Comparison of ENCODE assay signal across 35 cellular contexts in the genomic region with DNA sequence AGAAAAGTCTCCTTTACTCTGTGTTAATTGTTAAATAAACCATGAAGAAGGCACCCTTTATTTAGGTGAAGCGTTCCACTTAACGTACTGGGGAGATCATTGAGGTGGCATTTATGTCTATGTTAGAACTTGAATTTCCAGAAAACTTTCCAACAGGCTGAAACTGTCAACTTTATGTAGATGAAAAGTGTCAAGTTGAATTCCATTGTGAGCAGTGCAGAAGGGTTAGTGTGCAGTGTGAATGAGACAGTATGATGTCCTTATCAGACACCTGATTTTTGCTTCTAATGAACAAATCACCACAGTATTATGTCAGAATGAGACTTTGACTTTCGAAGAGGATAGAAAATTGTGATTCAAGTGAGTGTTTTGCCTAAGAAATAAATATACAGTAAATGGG.
"Had no signal": no experiment of that assay in that cellular context is flagged by ENCODE, and none has a peak within 500 bp of the region (broad histone marks: within the 10 kb centered on the region; RNA-seq: fewer than 3 reads in every experiment).

No MANE protein-coding gene starts in this region.

- DNase-seq: activated B cell treated with CpG ODN at 0.5 μM for 24 hours; activated CD4-positive, alpha-beta memory T cell treated with anti-CD3 and anti-CD28 coated beads for 36 hours; activated CD4-positive, alpha-beta T cell treated with anti-CD3 and anti-CD28 coated beads for 4 hours; activated CD4-positive, alpha-beta T cell treated with anti-CD3 and anti-CD28 coated beads, Interleukin-2, amount 10 ng/mL, durations not matched to agents 24 days and 14 days; activated CD4-positive, alpha-beta T cell treated with anti-CD3 and anti-CD28 coated beads, Interleukin-2, amount 50 U/mL, for 1 hour; activated CD4-positive, alpha-beta T cell treated with anti-CD3 and anti-CD28 coated beads, Interleukin-2, amount 50 U/mL, for 4 hours; activated CD4-positive, CD25-positive, alpha-beta regulatory T cell treated with anti-CD3 and anti-CD28 coated beads, Interleukin-2, amount 50 U/mL, for 72 hours; activated CD8-positive, alpha-beta memory T cell treated with anti-CD3 and anti-CD28 coated beads, Interleukin-2, amount 50 U/mL, for 4 hours; activated CD8-positive, alpha-beta T cell treated with anti-CD3 and anti-CD28 coated beads for 36 hours; activated effector memory CD4-positive, alpha-beta T cell treated with anti-CD3 and anti-CD28 coated beads, Interleukin-2, amount 50 U/mL, for 16 hours; activated gamma-delta T cell treated with Interleukin-2 at 50 U/mL for 16 hours; activated naive CD4-positive, alpha-beta T cell; activated naive CD4-positive, alpha-beta T cell treated with anti-CD3 and anti-CD28 coated beads for 36 hours; activated naive CD4-positive, alpha-beta T cell treated with anti-CD3 and anti-CD28 coated beads, Interleukin-2, amount 50 U/mL, for 16 hours; activated naive CD8-positive, alpha-beta T cell treated with anti-CD3 and anti-CD28 coated beads for 36 hours; activated T-cell treated with anti-CD3 and anti-CD28 coated beads for 4 hours; activated T-cell treated with anti-CD3 and anti-CD28 coated beads, Interleukin-2, amount 50 U/mL, for 1 hour; activated T-cell treated with anti-CD3 and anti-CD28 coated beads, Interleukin-2, amount 50 U/mL, for 4 hours; activated T-cell treated with anti-CD3 and anti-CD28 coated beads, Interleukin-2, amount 50 U/mL, for 72 hours; adrenal gland; amniotic stem cell; aorta; body of pancreas; brain microvascular endothelial cell; caudate nucleus; cerebellar nuclear complex; T-cell; T-helper 17 cell had no signal

- H3K9me3 Mint-ChIP-seq: activated B cell treated with CpG ODN at 0.5 μM for 24 hours; activated CD4-positive, alpha-beta memory T cell treated with anti-CD3 and anti-CD28 coated beads for 36 hours; activated CD4-positive, alpha-beta T cell treated with anti-CD3 and anti-CD28 coated beads, Interleukin-2, amount 10 ng/mL, durations not matched to agents 24 days and 14 days; activated naive CD8-positive, alpha-beta T cell treated with anti-CD3 and anti-CD28 coated beads for 36 hours; activated T-helper 1 cell treated with anti-CD3 and anti-CD28 coated beads, Interleukin-12 subunit alpha, Interleukin-12 subunit beta, Interleukin-2, Interleukin-4 antibody, amounts not matched to agents 30 ng/mL and 10 ng/mL and 1 ng/mL, durations not matched to agents 14 hours and 24 hours and 36 hours; central memory CD8-positive, alpha-beta T cell had no signal

- H3K27ac Mint-ChIP-seq: activated B cell treated with CpG ODN at 0.5 μM for 24 hours; activated CD4-positive, alpha-beta memory T cell treated with anti-CD3 and anti-CD28 coated beads for 36 hours; activated CD4-positive, alpha-beta T cell treated with anti-CD3 and anti-CD28 coated beads, Interleukin-2, amount 10 ng/mL, durations not matched to agents 24 days and 14 days; activated CD8-positive, alpha-beta T cell treated with anti-CD3 and anti-CD28 coated beads for 36 hours; activated naive CD4-positive, alpha-beta T cell treated with anti-CD3 and anti-CD28 coated beads for 36 hours; activated naive CD4-positive, alpha-beta T cell treated with anti-CD3 and anti-CD28 coated beads, Interleukin-2, amount 50 U/mL, for 72 hours; activated naive CD8-positive, alpha-beta T cell treated with anti-CD3 and anti-CD28 coated beads for 36 hours; activated T-cell treated with anti-CD3 and anti-CD28 coated beads, Interleukin-2, amount 50 U/mL, for 72 hours; activated T-helper 1 cell treated with anti-CD3 and anti-CD28 coated beads, Interleukin-12 subunit alpha, Interleukin-12 subunit beta, Interleukin-2, Interleukin-4 antibody, amounts not matched to agents 30 ng/mL and 10 ng/mL and 1 ng/mL, durations not matched to agents 14 hours and 24 hours and 36 hours; activated T-helper 17 cell treated with anti-CD3 and anti-CD28 coated beads, Interleukin-2, amount 50 U/mL, for 72 hours; T-cell; T-helper 17 cell had no signal

- H3K4me1 Mint-ChIP-seq: activated B cell treated with CpG ODN at 0.5 μM for 24 hours; activated CD4-positive, alpha-beta T cell treated with anti-CD3 and anti-CD28 coated beads, Interleukin-2, amount 10 ng/mL, durations not matched to agents 24 days and 14 days; activated naive CD8-positive, alpha-beta T cell treated with anti-CD3 and anti-CD28 coated beads for 36 hours; activated T-helper 17 cell treated with anti-CD3 and anti-CD28 coated beads, Interleukin-2, amount 50 U/mL, for 72 hours; central memory CD8-positive, alpha-beta T cell; T-cell; T-helper 17 cell had no signal

- H3K9me3 ChIP-seq: adrenal gland, body of pancreas, breast epithelium had no signal

- H3K27me3 ChIP-seq: adrenal gland, body of pancreas, brain microvascular endothelial cell, breast epithelium, cardiac muscle cell had no signal

- H3K4me3 ChIP-seq: adrenal gland, body of pancreas, breast epithelium, cardiac muscle cell had no signal

- H3K36me3 Mint-ChIP-seq: activated CD4-positive, alpha-beta memory T cell treated with anti-CD3 and anti-CD28 coated beads for 36 hours; activated naive CD4-positive, alpha-beta T cell treated with anti-CD3 and anti-CD28 coated beads, Interleukin-2, amount 50 U/mL, for 72 hours; activated naive CD8-positive, alpha-beta T cell treated with anti-CD3 and anti-CD28 coated beads for 36 hours; T-cell had no signal

- H3K27ac ChIP-seq: adrenal gland, body of pancreas, brain microvascular endothelial cell, breast epithelium, cardiac muscle cell, VCaP had no signal

- H3K27me3 Mint-ChIP-seq: activated B cell treated with CpG ODN at 0.5 μM for 24 hours; activated CD4-positive, alpha-beta memory T cell treated with anti-CD3 and anti-CD28 coated beads for 36 hours; activated CD4-positive, alpha-beta T cell treated with anti-CD3 and anti-CD28 coated beads, Interleukin-2, amount 10 ng/mL, durations not matched to agents 24 days and 14 days; activated CD8-positive, alpha-beta T cell treated with anti-CD3 and anti-CD28 coated beads for 36 hours; activated naive CD8-positive, alpha-beta T cell treated with anti-CD3 and anti-CD28 coated beads for 36 hours; activated T-helper 17 cell treated with anti-CD3 and anti-CD28 coated beads, Interleukin-2, amount 50 U/mL, for 72 hours; central memory CD8-positive, alpha-beta T cell; T-cell; T-helper 17 cell had no signal

- H3K36me3 ChIP-seq: adrenal gland, brain microvascular endothelial cell, breast epithelium, cardiac muscle cell had no signal

- H3K4me3 Mint-ChIP-seq: activated B cell treated with CpG ODN at 0.5 μM for 24 hours; activated CD4-positive, alpha-beta memory T cell treated with anti-CD3 and anti-CD28 coated beads for 36 hours; activated CD4-positive, alpha-beta T cell treated with anti-CD3 and anti-CD28 coated beads, Interleukin-2, amount 10 ng/mL, durations not matched to agents 24 days and 14 days; activated CD8-positive, alpha-beta T cell treated with anti-CD3 and anti-CD28 coated beads for 36 hours; activated naive CD4-positive, alpha-beta T cell treated with anti-CD3 and anti-CD28 coated beads for 36 hours; activated naive CD8-positive, alpha-beta T cell treated with anti-CD3 and anti-CD28 coated beads for 36 hours; activated T-cell treated with anti-CD3 and anti-CD28 coated beads, Interleukin-2, amount 50 U/mL, for 4 hours; activated T-cell treated with anti-CD3 and anti-CD28 coated beads, Interleukin-2, amount 50 U/mL, for 72 hours; activated T-helper 1 cell treated with anti-CD3 and anti-CD28 coated beads, Interleukin-12 subunit alpha, Interleukin-12 subunit beta, Interleukin-2, Interleukin-4 antibody, amounts not matched to agents 30 ng/mL and 10 ng/mL and 1 ng/mL, durations not matched to agents 14 hours and 24 hours and 36 hours; activated T-helper 17 cell treated with anti-CD3 and anti-CD28 coated beads, Interleukin-2, amount 50 U/mL, for 72 hours; central memory CD8-positive, alpha-beta T cell; T-cell; T-helper 17 cell had no signal

- H3K4me1 ChIP-seq: adrenal gland, body of pancreas, breast epithelium had no signal
